ENCODE assay signal across 14 cellular contexts in the genomic region with DNA sequence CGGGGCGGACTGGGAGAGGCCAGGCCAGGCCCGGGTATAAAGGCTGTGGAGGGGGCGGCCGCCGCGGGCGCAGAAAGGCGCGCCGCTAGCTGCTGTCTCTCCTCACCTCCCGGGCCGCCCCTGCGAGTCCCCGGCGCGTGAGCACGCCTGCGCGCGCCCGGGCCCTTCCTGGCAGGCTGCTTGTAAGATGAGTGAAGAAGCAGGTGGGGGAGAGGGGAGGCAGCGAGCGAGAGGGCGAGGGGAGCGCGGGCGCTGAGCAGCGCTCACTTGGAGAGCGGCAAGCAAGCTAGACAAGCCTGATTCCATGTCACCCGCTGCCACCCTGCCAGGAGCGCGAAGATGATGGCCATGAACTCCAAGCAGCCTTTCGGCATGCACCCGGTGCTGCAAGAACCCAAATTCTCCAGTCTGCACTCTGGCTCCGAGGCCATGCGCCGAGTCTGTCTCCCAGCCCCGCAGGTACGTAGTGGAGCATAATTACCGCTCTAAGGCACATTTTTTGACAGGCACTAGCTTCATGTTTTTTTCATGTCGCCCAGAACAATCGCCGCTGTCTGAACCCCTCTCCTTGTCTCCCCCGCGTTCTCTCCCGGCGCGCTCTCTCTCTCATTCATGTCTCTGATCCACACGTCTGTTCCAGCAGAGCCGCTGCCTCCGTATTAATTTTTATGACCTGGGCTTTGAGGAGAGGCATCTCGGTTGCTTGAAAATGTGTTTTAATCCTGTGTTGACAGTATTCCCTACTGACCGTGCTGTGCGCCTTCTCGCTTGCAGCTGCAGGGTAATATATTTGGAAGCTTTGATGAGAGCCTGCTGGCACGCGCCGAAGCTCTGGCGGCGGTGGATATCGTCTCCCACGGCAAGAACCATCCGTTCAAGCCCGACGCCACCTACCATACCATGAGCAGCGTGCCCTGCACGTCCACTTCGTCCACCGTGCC. TPM values are rescaled to one million over a fixed set of nuclear protein-coding genes. Genes with fewer than 3 reads are reported as not detected.
DNase-seq lines count a peak whose midpoint lies in the region; TF ChIP-seq lines count a peak whose summit lies in the region.
"Had no signal": no experiment of that assay in that cellular context is flagged by ENCODE, and none has a peak within 500 bp of the region (broad histone marks: within the 10 kb centered on the region; RNA-seq: fewer than 3 reads in every experiment).

A gene with protein sequence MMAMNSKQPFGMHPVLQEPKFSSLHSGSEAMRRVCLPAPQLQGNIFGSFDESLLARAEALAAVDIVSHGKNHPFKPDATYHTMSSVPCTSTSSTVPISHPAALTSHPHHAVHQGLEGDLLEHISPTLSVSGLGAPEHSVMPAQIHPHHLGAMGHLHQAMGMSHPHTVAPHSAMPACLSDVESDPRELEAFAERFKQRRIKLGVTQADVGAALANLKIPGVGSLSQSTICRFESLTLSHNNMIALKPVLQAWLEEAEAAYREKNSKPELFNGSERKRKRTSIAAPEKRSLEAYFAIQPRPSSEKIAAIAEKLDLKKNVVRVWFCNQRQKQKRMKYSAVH (plus strand): TSS at position 66 of the 941 bp plus-strand sequence. CDS start 274 bp downstream, at position 340.

- no peak for TF ChIP-seq CTCF in dorsolateral prefrontal cortex (IDR thresholded peaks at IDR 0.05 in 54 of 56, conservative IDR thresholded peaks at IDR 0.05 in 2 of 56; ENCODE audit: low read depth in 1 of 56, partially characterized antibody in 56 of 56)

- H3K27me3 ChIP-seq in dorsolateral prefrontal cortex: peaks cover 17 to 98% (median 94%) of the 10 kb centered on the region in 45 donors

- DNase-seq in NCI-H1092 treated with DMSO at 0.1 percent for 48 hours (lab: John Stamatoyannopoulos, UW) (peak; percentile 21), NCI-H1092 (lab: John Stamatoyannopoulos, UW) (no peak), DMS53 (lab: John Stamatoyannopoulos, UW) (peak; percentile 59), NCI-H345 (lab: John Stamatoyannopoulos, UW) (peak; percentile 33), iPS-NIHi11 (ENCODE audit: low spot score) (peak; percentile 71), GM19240 (ENCODE audit: insufficient read length, low spot score) (no peak), dorsolateral prefrontal cortex (no peak), cerebellar nuclear complex (lab: John Stamatoyannopoulos, UW) (no peak)
- DNase-seq: 8988T; activated CD4-positive, alpha-beta T cell treated with anti-CD3 and anti-CD28 coated beads, Interleukin-2, amount 50 U/mL, for 4 hours; mammary epithelial cell; NK-92 treated with Interleukin-12 subunit alpha and Interleukin-12 subunit beta, amount 100 ng/mL, for 24 hours; psoas muscle had no signal

- H3K4me3 ChIP-seq in dorsolateral prefrontal cortex: no peak within 1 kb of the TSS
- H3K4me3 ChIP-seq: K562 had no signal

- intact Hi-C loops in dorsolateral prefrontal cortex (cut with DNase I): no loop called here

- H3K27ac ChIP-seq in dorsolateral prefrontal cortex: no peak within 1 kb of the TSS
- H3K27ac ChIP-seq: psoas muscle had no signal

RNA-seq across cellular contexts. Expression of the gene that starts here (rescaled TPM):
- under 1 TPM in 39 of 120 experiments, not detected in 81; 0.14 to 0.64 (median 0.22) TPM for total RNA-seq in dorsolateral prefrontal cortex
- total RNA-seq: mammary epithelial cell, psoas muscle had no signal

Comparison
In these comparisons a context has a peak if more than half of its experiments do, and no peak if none do; other contexts are left out.
1. DNase-seq: peak in NCI-H1092 treated with DMSO at 0.1 percent for 48 hours (single experiment), DMS53 (single experiment), NCI-H345 (single experiment) and iPS-NIHi11 (single experiment); none in NCI-H1092 (single experiment), GM19240 (single experiment), dorsolateral prefrontal cortex (0 of 10) and cerebellar nuclear complex (0 of 2).